Comparison of ENCODE assay signal across 8 cellular contexts in the genomic region with DNA sequence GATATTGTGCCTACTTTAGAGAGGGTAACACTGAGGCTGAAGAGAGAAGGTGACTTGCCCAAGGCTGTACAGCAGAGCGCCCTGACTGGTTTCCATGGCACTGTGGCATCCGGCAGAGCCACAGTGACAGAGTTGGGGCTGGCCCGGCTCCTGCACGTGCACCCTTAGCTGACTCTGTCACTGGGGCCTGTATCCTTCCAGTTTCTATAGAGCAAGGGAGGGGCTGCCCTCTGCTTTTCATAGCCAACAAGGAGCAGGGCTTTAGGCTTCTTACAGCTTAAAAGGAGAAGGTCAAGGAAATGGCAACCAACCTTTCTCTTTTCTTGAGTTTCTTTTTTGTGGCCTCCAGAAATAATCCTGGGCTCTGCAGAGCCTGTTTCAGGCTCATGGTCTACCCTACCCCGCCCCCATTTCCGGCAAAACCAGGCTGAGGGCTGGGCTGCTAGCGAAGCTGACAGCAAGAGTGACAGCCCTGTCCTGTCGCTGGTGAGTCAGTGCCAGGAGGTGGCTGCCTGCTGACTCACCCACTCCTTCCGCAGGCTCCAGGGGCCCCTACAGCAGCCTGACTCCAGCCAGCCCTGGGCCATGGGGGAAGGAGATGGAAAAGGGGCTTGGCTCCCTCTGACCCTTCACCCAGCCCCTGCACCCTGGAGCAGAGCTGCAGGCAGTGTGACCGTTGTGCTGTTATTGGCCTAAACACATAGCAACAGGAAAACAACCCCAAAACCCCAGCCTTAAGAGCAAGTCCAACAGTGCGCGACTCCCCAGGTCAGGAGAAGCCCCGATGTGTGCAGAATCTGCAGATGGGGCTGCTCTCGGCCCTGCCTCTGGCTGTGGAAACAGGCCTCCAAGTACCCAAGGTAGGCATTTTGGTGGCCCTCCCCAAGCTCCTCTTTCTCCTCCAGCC. TPM values are rescaled to one million over a fixed set of nuclear protein-coding genes. Genes with fewer than 3 reads are reported as not detected.
DNase-seq lines count a peak whose midpoint lies in the region; ATAC-seq lines count a peak whose summit lies in the region.

No MANE protein-coding gene starts in this region.

- H3K79me2 ChIP-seq in mesendoderm (ENCODE audit: control insufficient read depth, insufficient read depth, low read length) = peaks cover 30% of the 10 kb centered on the region

- H2BK15ac ChIP-seq in mesendoderm (replicated peaks; ENCODE audit: low read depth) = no peak overlapping the region

- peak overlapping the region; percentile 75 for H3K27ac ChIP-seq in mesendoderm (ENCODE audit: low read depth, low read length)

- peak overlapping the region; percentile 31 for H3K9ac ChIP-seq in mesendoderm (ENCODE audit: low read length)

- no peak overlapping the region for H2BK120ac ChIP-seq in mesendoderm (ENCODE audit: low read depth, low read length)

- H3K4me3 ChIP-seq in mesendoderm (ENCODE audit: low read length) = no peak overlapping the region

- H3K4ac ChIP-seq in mesendoderm (ENCODE audit: low read depth, low read length) = no peak overlapping the region

- peak overlapping the region; percentile 55 for H2AK5ac ChIP-seq in mesendoderm (ENCODE audit: low read length)

- no CpG with 5 or more reads among the region's 14 CpGs for WGBS in mesendoderm (ENCODE audit: extremely low coverage, insufficient coverage, low lambda C conversion rate)

- peak overlapping the region; percentile 58 for H2BK5ac ChIP-seq in mesendoderm (ENCODE audit: low read length)

- ATAC-seq in GM18508 (IDR thresholded peaks at IDR 0.05; ENCODE audit: insufficient read depth, unreplicated experiment) (peak; percentile 75), HG02759 (IDR thresholded peaks at IDR 0.05; ENCODE audit: unreplicated experiment) (peak; percentile 87)

- H4K8ac ChIP-seq in mesendoderm (ENCODE audit: low read depth, low read length) = no peak overlapping the region

- H3K4me2 ChIP-seq in mesendoderm (ENCODE audit: low read length) = no peak overlapping the region

- DNase-seq in NCI-H2029 treated with DMSO at 0.1 percent for 48 hours (lab: John Stamatoyannopoulos, UW) (peak; percentile 74), dermis microvascular lymphatic vessel endothelial cell (ENCODE audit: low read depth in 2 of 2) (peak; percentile 72 to 91), mesendoderm (peak; percentile 95), SK-N-DZ (ENCODE audit: low spot score) (no peak)
- peak; percentile 81 to 95 for DNase-seq in activated CD4-positive, alpha-beta T cell treated with anti-CD3 and anti-CD28 coated beads, Interleukin-2, amount 50 U/mL, for 24 hours (ENCODE audit: low read depth in 1 of 2, low spot score in 1 of 2)
- DNase-seq in stimulated activated CD8-positive, alpha-beta memory T cell treated with anti-CD3 and anti-CD28 coated beads, Interleukin-15, amount 100 ng/mL, for 48 hours (ENCODE audit: low read depth in 2 of 2) = peak; percentile 91 to 94

- peak overlapping the region; percentile 75 for H3K56ac ChIP-seq in mesendoderm (ENCODE audit: low read length)

- H3K79me1 ChIP-seq in mesendoderm (ENCODE audit: low read length) = peaks cover 25% of the 10 kb centered on the region

- H4K5ac ChIP-seq in mesendoderm (ENCODE audit: low read length) = no peak overlapping the region

- H3K36me3 ChIP-seq in mesendoderm (ENCODE audit: control insufficient read depth, insufficient read depth, low read length) = no peaks in the 10 kb centered on the region

- H3K18ac ChIP-seq in mesendoderm (ENCODE audit: low read length) = peak overlapping the region; percentile 12

- no peaks in the 10 kb centered on the region for H3K27me3 ChIP-seq in mesendoderm (ENCODE audit: insufficient read depth, low read length, poor library complexity)

- H3K23ac ChIP-seq in mesendoderm (ENCODE audit: low read length) = no peak overlapping the region

- peaks cover 8% of the 10 kb centered on the region for H3K4me1 ChIP-seq in mesendoderm (ENCODE audit: control insufficient read depth, low read depth, low read length)

RNA-seq across cellular contexts. Expression of a gene that starts 29.8 kb away (rescaled TPM):
- total RNA-seq in dermis microvascular lymphatic vessel endothelial cell = 7.1 and 8.9 TPM in 2 replicates
- polyA plus RNA-seq in mesendoderm (2013, experiment 1 of 2) = 50.8 TPM
- 51.5 TPM for polyA plus RNA-seq in mesendoderm (2013, experiment 2 of 2)
- polyA plus RNA-seq in SK-N-DZ (2014; cell fraction: cytosol; rRNA removed) = 23.6 and 27.2 TPM in 2 replicates
- polyA plus RNA-seq in SK-N-DZ (2014; cell fraction: nucleus; rRNA removed) = 49.9 and 68.9 TPM in 2 replicates
